ENCODE assay signal across 1 cellular context in genomic region chr18:2536063-2536462, GRCh38.
TF ChIP-seq lines count a peak whose summit lies in the region.

No MANE protein-coding gene starts in this region.

TF ChIP-seq in A549, 52 proteins besides CTCF, POLR2A, EP300 and RAD21:
- TF ChIP-seq CBX2 (IDR thresholded peaks at IDR 0.05; ENCODE audit: borderline replicate concordance, low read depth) = no peak
- no peak for TF ChIP-seq HOXB5 (CRISPR knock-in tag; IDR thresholded peaks at IDR 0.05)
- TF ChIP-seq PBX3 (IDR thresholded peaks at IDR 0.05) = no peak
- TF ChIP-seq POLR2AphosphoS2 (conservative IDR thresholded peaks at IDR 0.05; ENCODE audit: low read length) = no peak
- no peak for TF ChIP-seq FOSB (CRISPR knock-in tag; IDR thresholded peaks at IDR 0.05)
- TF ChIP-seq KDM5A (IDR thresholded peaks at IDR 0.05) = no peak
- TF ChIP-seq HOXB13 (CRISPR knock-in tag; IDR thresholded peaks at IDR 0.05; ENCODE audit: low read depth) = no peak
TF ChIP-seq in A549: peak in this region for 0.
